ENCODE assay signal across 27 cellular contexts in the genomic region with DNA sequence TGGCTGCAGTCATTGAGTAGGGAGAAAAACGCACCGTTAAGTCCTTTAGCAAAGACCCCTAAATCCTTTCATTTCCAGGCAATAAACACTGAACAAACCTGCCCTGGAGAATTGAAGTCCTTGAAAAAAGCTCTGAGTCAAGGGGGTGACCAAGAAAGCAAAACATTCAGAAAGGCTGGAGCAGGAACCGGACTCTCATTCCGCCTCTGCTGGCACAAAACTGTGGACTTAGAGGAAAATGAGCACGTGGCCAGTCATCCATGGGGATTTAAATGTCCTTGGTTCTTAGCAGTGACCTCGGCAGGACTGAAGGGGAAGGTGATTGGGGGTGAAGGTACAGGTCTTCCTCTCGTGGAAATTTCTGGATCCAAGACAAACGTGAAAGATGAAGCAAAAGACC.
"Had no signal": no experiment of that assay in that cellular context is flagged by ENCODE, and none has a peak within 500 bp of the region (broad histone marks: within the 10 kb centered on the region; RNA-seq: fewer than 3 reads in every experiment).

No MANE protein-coding gene starts in this region.

- H3K27me3 ChIP-seq: brain microvascular endothelial cell, upper lobe of left lung, vagina had no signal

- H2AFZ ChIP-seq: hepatocyte had no signal

- H3K4me2 ChIP-seq: hepatocyte had no signal

- H3K79me2 ChIP-seq: hepatocyte had no signal

- FAIRE-seq: pancreas had no signal

- H3K4me3 ChIP-seq: gastroesophageal sphincter, hepatocyte, pancreas, prostate gland, upper lobe of left lung, vagina had no signal

- H3K27ac ChIP-seq: brain microvascular endothelial cell, gastroesophageal sphincter, hepatocyte, pancreas, prostate gland, upper lobe of left lung, vagina had no signal

- DNase-seq: activated CD4-positive, alpha-beta memory T cell treated with anti-CD3 and anti-CD28 coated beads for 36 hours; activated CD4-positive, alpha-beta T cell treated with anti-CD3 and anti-CD28 coated beads, Interleukin-2, amount 10 ng/mL, durations not matched to agents 24 days and 14 days; activated CD4-positive, CD25-positive, alpha-beta regulatory T cell treated with anti-CD3 and anti-CD28 coated beads, Interleukin-2, amount 50 U/mL, for 72 hours; activated CD8-positive, alpha-beta memory T cell treated with anti-CD3 and anti-CD28 coated beads, Interleukin-2, amount 50 U/mL, for 4 hours; activated gamma-delta T cell; activated naive CD4-positive, alpha-beta T cell treated with anti-CD3 and anti-CD28 coated beads, Interleukin-2, amount 10 ng/mL, durations not matched to agents 7 days and 5 days; activated naive CD8-positive, alpha-beta T cell treated with anti-CD3 and anti-CD28 coated beads, Interleukin-2, amount 50 U/mL, for 24 hours; activated T-cell treated with anti-CD3 and anti-CD28 coated beads, Interleukin-2, amount 50 U/mL, for 1 hour; brain microvascular endothelial cell; cortex of kidney; effector memory CD8-positive, alpha-beta T cell; erythroblast; islet precursor cell; left cardiac atrium; mammary epithelial cell; pancreas; right cardiac atrium; stimulated activated CD4-positive, alpha-beta T cell treated with anti-CD3 and anti-CD28 coated beads, Interleukin-12 subunit alpha, Interleukin-12 subunit beta, amount 100 ng/mL, for 4 hours; stimulated activated CD4-positive, alpha-beta T cell treated with anti-CD3 and anti-CD28 coated beads, Interleukin-4, amount 100 ng/mL, for 1 hour; stimulated activated naive CD8-positive, alpha-beta T cell treated with anti-CD3 and anti-CD28 coated beads, Interleukin-15, Interleukin-2, amounts not matched to agents 100 U/mL and 50 U/mL, for 24 hours; SW 1271; T1000; upper lobe of left lung had no signal

- H3K4me1 ChIP-seq: gastroesophageal sphincter, pancreas, prostate gland, upper lobe of left lung, vagina had no signal

- H3K36me3 ChIP-seq: brain microvascular endothelial cell, gastroesophageal sphincter, pancreas, prostate gland, upper lobe of left lung, vagina had no signal

- ATAC-seq: activated naive CD8-positive, alpha-beta T cell treated with anti-CD3 and anti-CD28 coated beads, Interleukin-2, amount 50 U/mL, for 24 hours; effector memory CD8-positive, alpha-beta T cell; gastroesophageal sphincter; left cardiac atrium; pancreas; right cardiac atrium; stimulated activated naive CD8-positive, alpha-beta T cell treated with anti-CD3 and anti-CD28 coated beads, Interleukin-15, Interleukin-2, amounts not matched to agents 100 U/mL and 50 U/mL, for 24 hours had no signal

- H3K9me3 ChIP-seq: gastroesophageal sphincter, pancreas, prostate gland, upper lobe of left lung, vagina had no signal
